In the genomic region with DNA sequence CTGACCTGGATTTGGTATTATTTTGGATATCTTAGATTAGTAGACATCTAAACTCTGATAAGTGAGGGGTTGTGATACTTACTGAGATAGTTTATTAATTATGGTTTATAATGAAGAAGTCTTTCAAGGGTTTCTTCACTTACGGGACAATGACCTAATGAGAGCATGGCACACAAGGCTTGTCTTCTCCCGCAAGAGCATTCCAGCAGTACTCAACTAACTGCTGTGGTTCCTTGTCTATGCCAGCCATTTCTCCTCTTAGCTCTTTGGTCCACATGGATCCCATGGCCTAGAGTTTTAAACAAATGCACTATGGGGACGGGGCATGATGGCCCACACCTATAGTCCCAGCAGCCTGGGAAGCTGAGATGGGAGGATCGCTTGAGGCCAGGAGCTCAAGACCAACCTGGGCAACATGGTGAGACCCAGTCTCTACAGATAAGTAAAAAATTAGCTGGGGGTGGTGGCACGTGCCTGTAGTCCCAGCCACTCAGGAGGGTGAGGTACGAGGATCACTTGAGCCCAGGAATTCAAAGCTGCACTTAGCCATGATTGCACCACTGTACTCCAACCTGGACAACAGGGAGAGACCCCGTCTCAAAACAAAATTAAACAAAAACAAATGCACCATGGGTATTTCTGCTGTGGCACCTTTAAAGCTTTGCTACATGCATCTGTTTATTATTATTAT, we compare ENCODE assay signal across 20 cellular contexts.
"Had no signal": no experiment of that assay in that cellular context is flagged by ENCODE, and none has a peak within 500 bp of the region (broad histone marks: within the 10 kb centered on the region; RNA-seq: fewer than 3 reads in every experiment).

No MANE protein-coding gene starts in this region.

- DNase-seq: colonic mucosa; cortex of kidney; dermis blood vessel endothelial cell; dorsolateral prefrontal cortex; effector CD4-positive, alpha-beta T cell; effector CD8-positive, alpha-beta T cell; effector memory CD4-positive, alpha-beta T cell; effector memory CD8-positive, alpha-beta T cell; endodermal cell; erythroblast; esophagus squamous epithelium; foreskin fibroblast; foreskin keratinocyte; foreskin melanocyte; gastrocnemius medialis; glutamatergic neuron; heart left ventricle; heart right ventricle had no signal

- ATAC-seq: effector memory CD8-positive, alpha-beta T cell; esophagus mucosa; foreskin keratinocyte; gastrocnemius medialis; gastroesophageal sphincter; heart left ventricle; heart right ventricle had no signal
